ENCODE assay signal across 1 cellular context in genomic region chr4:84660606-84661005, GRCh38.
TF ChIP-seq lines count a peak whose summit lies in the region.

No MANE protein-coding gene starts in this region.

TF ChIP-seq in GM23338, 12 proteins besides CTCF, POLR2A, EP300 and RAD21 (continued from another document):
- TF ChIP-seq ZNF462 (CRISPR knock-in tag; IDR thresholded peaks at IDR 0.05) = no peak
- no peak for TF ChIP-seq CREB1 (CRISPR knock-in tag; IDR thresholded peaks at IDR 0.05; ENCODE audit: low read depth)
- TF ChIP-seq POLR2AphosphoS5 (IDR thresholded peaks at IDR 0.05; ENCODE audit: low read depth) = no peak
- TF ChIP-seq EZH2phosphoT487 (IDR thresholded peaks at IDR 0.05; ENCODE audit: unreplicated experiment) = no peak
TF ChIP-seq in GM23338: peak in this region for 0.
